In genomic region chr17:66476014-66476413, GRCh38 we compare ENCODE assay signal across 20 cellular contexts.
DNase-seq lines count a peak whose midpoint lies in the region; ATAC-seq and TF ChIP-seq lines count a peak whose summit lies in the region.
"Had no signal": no experiment of that assay in that cellular context is flagged by ENCODE, and none has a peak within 500 bp of the region (broad histone marks: within the 10 kb centered on the region; RNA-seq: fewer than 3 reads in every experiment).

No MANE protein-coding gene starts in this region.

- no peaks in the 10 kb centered on the region for H3K27me3 ChIP-seq in Caco-2 (replicated peaks; ENCODE audit: control insufficient read depth, insufficient read depth, low read length)
- no peaks in the 10 kb centered on the region for H3K27me3 ChIP-seq in IMR-90 (ENCODE audit: control insufficient read depth, insufficient read depth, low read length)

- H3K14ac ChIP-seq in IMR-90 (replicated peaks; ENCODE audit: low read depth, low read length) = no peak overlapping the region; the same call in 1 of the 2 replicates

- POLR2A ChIA-PET in Caco-2 (lab: Charles Lee) = no interaction called here
- POLR2A ChIA-PET in IMR-90 (lab: Charles Lee; ENCODE audit: unreplicated experiment) = no interaction called here
- POLR2A ChIA-PET in activated CD4-positive, alpha-beta memory T cell treated with anti-CD3 and anti-CD28 coated beads, Interleukin-2, amount 10 ng/mL, durations not matched to agents 7 days and 5 days (lab: Charles Lee) = no interaction called here

- peaks cover 21% of the 10 kb centered on the region for H3K9me1 ChIP-seq in IMR-90 (ENCODE audit: insufficient read depth, low read length)

- TF ChIP-seq RAD21 in IMR-90 (IDR thresholded peaks at IDR 0.05; ENCODE audit: low read length) = no peak

- H3K79me1 ChIP-seq in IMR-90 (ENCODE audit: low read depth in 1 of 2, low read length in 2 of 2) = peaks cover 43 to 77% of the 10 kb centered on the region in 2 experiments

- no peak overlapping the region for H3K4me3 Mint-ChIP-seq in activated CD4-positive, alpha-beta T cell treated with anti-CD3 and anti-CD28 coated beads, Interleukin-2, amount 10 ng/mL, durations not matched to agents 24 days and 14 days
- no peak overlapping the region for H3K4me3 Mint-ChIP-seq in Caco-2 (ENCODE audit: unreplicated experiment)
- H3K4me3 Mint-ChIP-seq in dendritic cell treated with granulocyte-macrophage colony-stimulating factor and Interleukin-4, amounts not matched to agents 40 ng/mL and 50 ng/mL, for 4 days = no peak overlapping the region
- H3K4me3 Mint-ChIP-seq in activated CD4-positive, alpha-beta memory T cell treated with anti-CD3 and anti-CD28 coated beads, Interleukin-2, amount 10 ng/mL, durations not matched to agents 7 days and 5 days = no peak overlapping the region
- H3K4me3 Mint-ChIP-seq: B cell had no signal

- in situ Hi-C loops in IMR-90 (cut with MboI; ENCODE audit: low sequenced_read_pairs) = no loop called here

- no peak overlapping the region for H4K91ac ChIP-seq in IMR-90 (ENCODE audit: insufficient read depth, low read depth, low read length)

- H3K4me3 ChIP-seq in Caco-2 (ENCODE audit: low read depth, low read length) = no peak overlapping the region
- no peak overlapping the region for H3K4me3 ChIP-seq in IMR-90 (ENCODE audit: insufficient read depth, low read depth, low read length)
- H3K4me3 ChIP-seq: GM12878 had no signal

- H3K4me1 ChIP-seq in Caco-2 (peaks cover 15% of the 10 kb centered on the region; the same call in 1 of the 2 replicates), IMR-90 (ENCODE audit: control insufficient read depth, insufficient read depth, low read length) (peaks cover 8% of the 10 kb centered on the region)

- H2BK15ac ChIP-seq in IMR-90 (ENCODE audit: low read depth, low read length) = no peak overlapping the region

- no peak overlapping the region for H3K4me2 ChIP-seq in IMR-90 (ENCODE audit: low read depth, low read length)
- H3K4me2 ChIP-seq: KMS-11 had no signal

- H3K9me3 Mint-ChIP-seq in activated CD4-positive, alpha-beta T cell treated with anti-CD3 and anti-CD28 coated beads, Interleukin-2, amount 10 ng/mL, durations not matched to agents 24 days and 14 days = peaks cover 8% of the 10 kb centered on the region
- H3K9me3 Mint-ChIP-seq in Caco-2 (ENCODE audit: unreplicated experiment) = no peaks in the 10 kb centered on the region
- H3K9me3 Mint-ChIP-seq in dendritic cell treated with granulocyte-macrophage colony-stimulating factor and Interleukin-4, amounts not matched to agents 40 ng/mL and 50 ng/mL, for 4 days = peaks cover 8% of the 10 kb centered on the region
- H3K9me3 Mint-ChIP-seq in activated CD4-positive, alpha-beta memory T cell treated with anti-CD3 and anti-CD28 coated beads, Interleukin-2, amount 10 ng/mL, durations not matched to agents 7 days and 5 days = peaks cover 2% of the 10 kb centered on the region

- no peak overlapping the region for H3K56ac ChIP-seq in IMR-90 (ENCODE audit: extremely low read depth, insufficient read depth, low read length)

- H2BK120ac ChIP-seq in IMR-90 (ENCODE audit: low read depth, low read length) = no peak overlapping the region

- no peak overlapping the region for H4K8ac ChIP-seq in IMR-90 (ENCODE audit: low read depth in 2 of 2, low read length in 2 of 2)

- H3K36me3 ChIP-seq in Caco-2 (ENCODE audit: control insufficient read depth, insufficient read depth, low read length) = no peaks in the 10 kb centered on the region
- no peaks in the 10 kb centered on the region for H3K36me3 ChIP-seq in IMR-90 (ENCODE audit: control insufficient read depth, insufficient read depth, low read length)

- no peak overlapping the region for H2BK20ac ChIP-seq in IMR-90 (ENCODE audit: low read depth, low read length)

- peaks cover 39% of the 10 kb centered on the region for H3K36me3 Mint-ChIP-seq in activated CD4-positive, alpha-beta T cell treated with anti-CD3 and anti-CD28 coated beads, Interleukin-2, amount 10 ng/mL, durations not matched to agents 24 days and 14 days (ENCODE audit: low read depth)
- no peaks in the 10 kb centered on the region for H3K36me3 Mint-ChIP-seq in Caco-2 (ENCODE audit: insufficient read depth, unreplicated experiment)
- H3K36me3 Mint-ChIP-seq in dendritic cell treated with granulocyte-macrophage colony-stimulating factor and Interleukin-4, amounts not matched to agents 40 ng/mL and 50 ng/mL, for 4 days (ENCODE audit: low read depth) = peaks cover 5% of the 10 kb centered on the region
- H3K36me3 Mint-ChIP-seq in activated CD4-positive, alpha-beta memory T cell treated with anti-CD3 and anti-CD28 coated beads, Interleukin-2, amount 10 ng/mL, durations not matched to agents 7 days and 5 days (ENCODE audit: low read depth) = peaks cover 33% of the 10 kb centered on the region

- dilution Hi-C loops in IMR-90 (cut with HindIII; ENCODE audit: low sequenced_read_pairs, unreplicated experiment) = no loop called here

- no peak for TF ChIP-seq CTCF in Caco-2 (IDR thresholded peaks at IDR 0.05; ENCODE audit: insufficient read depth in 1 of 2, low read depth in 1 of 2, low read length in 1 of 2, severe bottlenecking in 1 of 2, unreplicated experiment in 1 of 2)
- TF ChIP-seq CTCF in IMR-90 (conservative IDR thresholded peaks at IDR 0.05; ENCODE audit: low read depth, low read length) = no peak

- no peak overlapping the region for H3K9ac ChIP-seq in IMR-90 (ENCODE audit: low read depth, low read length)
- H3K9ac ChIP-seq: KMS-11 had no signal

- H3K4me1 Mint-ChIP-seq in activated CD4-positive, alpha-beta T cell treated with anti-CD3 and anti-CD28 coated beads, Interleukin-2, amount 10 ng/mL, durations not matched to agents 24 days and 14 days = peaks cover 34% of the 10 kb centered on the region
- H3K4me1 Mint-ChIP-seq in Caco-2 (ENCODE audit: low read depth, unreplicated experiment) = peaks cover 14% of the 10 kb centered on the region
- H3K4me1 Mint-ChIP-seq in dendritic cell treated with granulocyte-macrophage colony-stimulating factor and Interleukin-4, amounts not matched to agents 40 ng/mL and 50 ng/mL, for 4 days (ENCODE audit: low read depth) = peaks cover 37% of the 10 kb centered on the region
- peaks cover 24% of the 10 kb centered on the region for H3K4me1 Mint-ChIP-seq in activated CD4-positive, alpha-beta memory T cell treated with anti-CD3 and anti-CD28 coated beads, Interleukin-2, amount 10 ng/mL, durations not matched to agents 7 days and 5 days
- H3K4me1 Mint-ChIP-seq: B cell had no signal

- H2AK9ac ChIP-seq in IMR-90 (replicated peaks; ENCODE audit: low read depth, low read length, poor library complexity) = no peak overlapping the region

- H3K9me3 ChIP-seq in Caco-2 (no peaks in the 10 kb centered on the region), IMR-90 (ENCODE audit: control insufficient read depth, insufficient read depth, low read length) (no peaks in the 10 kb centered on the region)

- no peak overlapping the region for H2AFZ ChIP-seq in IMR-90 (replicated peaks; ENCODE audit: low read length, poor library complexity)

- no peak for TF ChIP-seq POLR2A in IMR-90 (IDR thresholded peaks at IDR 0.05; ENCODE audit: low read depth, low read length)

- H4K5ac ChIP-seq in IMR-90 (ENCODE audit: low read depth, low read length) = no peak overlapping the region

- no peak overlapping the region for H3K27ac Mint-ChIP-seq in activated CD4-positive, alpha-beta T cell treated with anti-CD3 and anti-CD28 coated beads, Interleukin-2, amount 10 ng/mL, durations not matched to agents 24 days and 14 days
- peak overlapping the region; percentile 25 for H3K27ac Mint-ChIP-seq in Caco-2 (ENCODE audit: unreplicated experiment)
- H3K27ac Mint-ChIP-seq in dendritic cell treated with granulocyte-macrophage colony-stimulating factor and Interleukin-4, amounts not matched to agents 40 ng/mL and 50 ng/mL, for 4 days = peak overlapping the region; percentile 32
- H3K27ac Mint-ChIP-seq in activated CD4-positive, alpha-beta memory T cell treated with anti-CD3 and anti-CD28 coated beads, Interleukin-2, amount 10 ng/mL, durations not matched to agents 7 days and 5 days = no peak overlapping the region
- H3K27ac Mint-ChIP-seq: B cell had no signal

- BruUV-seq in Caco-2 (replicated peaks; lab: Mats Ljungman, UMichigan) (no TSS peak), IMR-90 (replicated peaks; lab: Mats Ljungman, UMichigan) (no TSS peak)

- 100% methylated on average over 1 of the region's 6 CpGs; no CpG with 5 or more reads in 1 of the 2 experiments for WGBS in IMR-90 (ENCODE audit: extremely low coverage in 2 of 2, insufficient read length in 1 of 2), 2 experiments

- no peak overlapping the region for H3K18ac ChIP-seq in IMR-90 (ENCODE audit: low read depth, low read length)

- H2BK5ac ChIP-seq in IMR-90 (ENCODE audit: low read depth, low read length, poor library complexity, severe bottlenecking) = no peak overlapping the region

- H3K27ac ChIP-seq in IMR-90 (ENCODE audit: insufficient read depth, low read length) = no peak overlapping the region
- H3K27ac ChIP-seq: KMS-11, RWPE1 had no signal

- ATAC-seq in IMR-90 (ENCODE audit: low read depth) = no peak; the same call in 1 of the 2 replicates
- ATAC-seq: GM12878, PC-3 had no signal

- no peaks in the 10 kb centered on the region for H4K20me1 ChIP-seq in IMR-90 (ENCODE audit: insufficient read depth, low read length)

- intact Hi-C loops in activated CD4-positive, alpha-beta T cell treated with anti-CD3 and anti-CD28 coated beads, Interleukin-2, amount 10 ng/mL, durations not matched to agents 24 days and 14 days (cut with micrococcal nuclease) = no loop called here
- intact Hi-C loops in Caco-2 (cut with micrococcal nuclease; ENCODE audit: unreplicated experiment) (no loop called here), IMR-90 (cut with micrococcal nuclease) (no loop called here)
- intact Hi-C loops in dendritic cell treated with granulocyte-macrophage colony-stimulating factor and Interleukin-4, amounts not matched to agents 40 ng/mL and 50 ng/mL, for 4 days (cut with micrococcal nuclease) = loop anchor here (10.0 kb wide), 1 partner anchor 281 kb away; the partner anchor contains the start of gene CEP112

- CTCF ChIA-PET in Caco-2 (lab: Charles Lee) (no interaction called here), IMR-90 (lab: Yijun Ruan, JAX) (no interaction called here)
- CTCF ChIA-PET in activated CD4-positive, alpha-beta memory T cell treated with anti-CD3 and anti-CD28 coated beads, Interleukin-2, amount 10 ng/mL, durations not matched to agents 7 days and 5 days (lab: Charles Lee) = interaction anchor here (1.1 kb wide), 1 partner anchor 16 kb away, joined by 3 read pairs; no protein-coding TSS in a partner anchor

- peak; percentile 43 for DNase-seq in activated CD4-positive, alpha-beta T cell treated with anti-CD3 and anti-CD28 coated beads for 48 hours
- DNase-seq in activated CD4-positive, alpha-beta T cell treated with anti-CD3 and anti-CD28 coated beads, Interleukin-2, amount 10 ng/mL, durations not matched to agents 24 days and 14 days = no peak
- DNase-seq in Caco-2 (no peak), IMR-90 (no peak), DMS114 treated with DMSO at 0.1 percent for 48 hours (lab: John Stamatoyannopoulos, UW; ENCODE audit: unreplicated experiment) (no peak), hypothalamus (lab: John Stamatoyannopoulos, UW) (no peak)
- no peak for DNase-seq in activated CD4-positive, alpha-beta memory T cell treated with anti-CD3 and anti-CD28 coated beads, Interleukin-2, amount 10 ng/mL, durations not matched to agents 7 days and 5 days
- DNase-seq: DMS 273 treated with DMSO at 0.1 percent for 48 hours, GOT3, NCI-H1417 treated with DMSO at 0.1 percent for 48 hours, NCI-H187 treated with DMSO at 0.1 percent for 48 hours, NCI-H345, NCI-H524 treated with DMSO at 0.1 percent for 48 hours, PC-3, SIG-M5 had no signal

- H3K27me3 Mint-ChIP-seq in activated CD4-positive, alpha-beta T cell treated with anti-CD3 and anti-CD28 coated beads, Interleukin-2, amount 10 ng/mL, durations not matched to agents 24 days and 14 days = no peaks in the 10 kb centered on the region
- no peaks in the 10 kb centered on the region for H3K27me3 Mint-ChIP-seq in Caco-2 (ENCODE audit: insufficient read depth, unreplicated experiment)
- no peaks in the 10 kb centered on the region for H3K27me3 Mint-ChIP-seq in dendritic cell treated with granulocyte-macrophage colony-stimulating factor and Interleukin-4, amounts not matched to agents 40 ng/mL and 50 ng/mL, for 4 days
- H3K27me3 Mint-ChIP-seq in activated CD4-positive, alpha-beta memory T cell treated with anti-CD3 and anti-CD28 coated beads, Interleukin-2, amount 10 ng/mL, durations not matched to agents 7 days and 5 days = no peaks in the 10 kb centered on the region
- H3K27me3 Mint-ChIP-seq: B cell had no signal

- H3K4ac ChIP-seq in IMR-90 (ENCODE audit: low read depth, low read length) = no peak overlapping the region

- peak overlapping the region; percentile 59; the same call in 1 of the 2 replicates for H2AK5ac ChIP-seq in IMR-90 (ENCODE audit: low read depth, low read length)

- H3K23ac ChIP-seq in IMR-90 (ENCODE audit: low read depth, low read length) = no peak overlapping the region

Comparison
In these comparisons a context has a peak if more than half of its experiments do, and no peak if none do; other contexts are left out.
1. H3K27ac Mint-ChIP-seq: peak in Caco-2 (single experiment) and dendritic cell treated with granulocyte-macrophage colony-stimulating factor and Interleukin-4, amounts not matched to agents 40 ng/mL and 50 ng/mL, for 4 days (single experiment); none in activated CD4-positive, alpha-beta T cell treated with anti-CD3 and anti-CD28 coated beads, Interleukin-2, amount 10 ng/mL, durations not matched to agents 24 days and 14 days (single experiment) and activated CD4-positive, alpha-beta memory T cell treated with anti-CD3 and anti-CD28 coated beads, Interleukin-2, amount 10 ng/mL, durations not matched to agents 7 days and 5 days (single experiment).